Comparison of ENCODE assay signal across 7 cellular contexts in the genomic region with DNA sequence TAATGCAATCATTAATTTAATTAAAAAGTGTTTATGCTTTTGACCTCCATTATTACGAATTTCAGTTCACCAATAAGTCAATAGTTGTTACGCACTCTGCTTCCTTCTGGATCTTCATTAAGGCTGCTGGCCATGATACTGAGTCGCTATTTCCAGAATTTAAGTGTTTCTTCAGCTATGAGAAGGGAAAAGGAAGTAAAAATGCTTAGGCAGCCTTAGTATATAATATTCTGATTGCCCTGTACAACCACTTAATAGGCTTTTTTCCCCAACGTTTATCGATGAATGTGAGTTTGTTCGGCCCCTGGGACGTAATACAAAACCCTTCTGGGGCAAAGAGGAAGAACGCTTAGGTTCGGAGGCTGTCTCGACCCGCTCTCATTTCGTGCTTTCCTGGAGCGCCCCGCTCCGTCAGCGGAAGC. TPM values are rescaled to one million over a fixed set of nuclear protein-coding genes. Genes with fewer than 3 reads are reported as not detected.
DNase-seq lines count a peak whose midpoint lies in the region; ATAC-seq and TF ChIP-seq lines count a peak whose summit lies in the region.
"Had no signal": no experiment of that assay in that cellular context is flagged by ENCODE, and none has a peak within 500 bp of the region (broad histone marks: within the 10 kb centered on the region; RNA-seq: fewer than 3 reads in every experiment).

No MANE protein-coding gene starts in this region.

- H3K4me1 ChIP-seq in ACC112 (ENCODE audit: control insufficient read depth, insufficient read depth, low read length, unreplicated experiment) (peaks cover 24% of the 10 kb centered on the region), breast epithelium (peaks cover 0 to 8% of the 10 kb centered on the region in 2 donors), neuron (ENCODE audit: insufficient read depth, low read length) (peaks cover 29% of the 10 kb centered on the region)

- H3K27ac ChIP-seq in ACC112 (ENCODE audit: low read depth, low read length), result peak overlapping the region; percentile 93
- H3K27ac ChIP-seq in breast epithelium, result peak overlapping the region; percentile 99

- H3K4me3 ChIP-seq in ACC112 (ENCODE audit: low read depth, low read length) (peak overlapping the region; percentile 92), breast epithelium (peak overlapping the region; percentile 78 to 99 (median 90)), neuron (ENCODE audit: low read length) (peak overlapping the region; percentile 93)

- peak overlapping the region; percentile 96 for H2AFZ ChIP-seq in ACC112 (ENCODE audit: low read length, unreplicated experiment)
- peak overlapping the region; percentile 66 for H2AFZ ChIP-seq in neuron (ENCODE audit: low read depth, low read length)

- H3K9me3 ChIP-seq in breast epithelium, result no peaks in the 10 kb centered on the region
- H3K9me3 ChIP-seq in neuron (ENCODE audit: low read length), result no peaks in the 10 kb centered on the region

- intact Hi-C loops in breast epithelium (cut with DNase I; ENCODE audit: low total_unique reads), result loop anchor here (5.0 kb wide), 1 partner anchor 1186 kb away; no protein-coding TSS in a partner anchor

- H3K27me3 ChIP-seq in ACC112 (ENCODE audit: insufficient read depth, low read length) (no peaks in the 10 kb centered on the region), breast epithelium (no peaks in the 10 kb centered on the region), neuron (ENCODE audit: insufficient read depth, low read length) (no peaks in the 10 kb centered on the region)

- TF ChIP-seq CTCF in breast epithelium (IDR thresholded peaks at IDR 0.05), result peak in 1 of 3 donors; percentile 10

- DNase-seq in breast epithelium (ENCODE audit: low spot score in 2 of 2) (no peak), NCI-H1417 treated with DMSO at 0.1 percent for 48 hours (lab: John Stamatoyannopoulos, UW) (no peak), GM03348 (ENCODE audit: low spot score) (no peak)

- no peak for TF ChIP-seq POLR2A in breast epithelium (IDR thresholded peaks at IDR 0.05)

- peak; percentile 21 for ATAC-seq in HG03045 (IDR thresholded peaks at IDR 0.05; ENCODE audit: unreplicated experiment)

- 0 out of 2 replicates have a peak, but pooled peaks cover 4% of the 10 kb centered on the region for H3K36me3 ChIP-seq in ACC112 (ENCODE audit: insufficient read depth, low read length)
- no peaks in the 10 kb centered on the region for H3K36me3 ChIP-seq in breast epithelium
- peaks cover 16% of the 10 kb centered on the region for H3K36me3 ChIP-seq in neuron (ENCODE audit: insufficient read depth, low read length)

- peaks cover 38% of the 10 kb centered on the region for H3K79me2 ChIP-seq in ACC112 (ENCODE audit: control insufficient read depth, insufficient read depth, low read length, unreplicated experiment)

RNA-seq across cellular contexts. Expression of gene OARD1, which starts 0.6 kb away (rescaled TPM):
- 10 to 100 TPM; 17.0 to 26.2 (median 22.3) TPM for total RNA-seq in breast epithelium

RNA-seq across cellular contexts. Expression of gene NFYA, which starts 1.3 kb away (rescaled TPM):
- total RNA-seq in breast epithelium, result 10 to 100 TPM; 28.6 to 33.4 (median 29.8) TPM

RNA-seq across cellular contexts. Expression of gene APOBEC2, which starts 18.5 kb away (rescaled TPM):
- not detected for total RNA-seq in breast epithelium
- total RNA-seq: subcutaneous adipose tissue had no signal

RNA-seq across cellular contexts. Expression of gene TSPO2, which starts 29.2 kb away (rescaled TPM):
- not detected for total RNA-seq in breast epithelium
- total RNA-seq: subcutaneous adipose tissue had no signal

RNA-seq across cellular contexts. Expression of gene UNC5CL, which starts 32.5 kb away (rescaled TPM):
- 1 to 10 TPM; 1.1 to 2.0 (median 1.8) TPM for total RNA-seq in breast epithelium
